In the genomic region with DNA sequence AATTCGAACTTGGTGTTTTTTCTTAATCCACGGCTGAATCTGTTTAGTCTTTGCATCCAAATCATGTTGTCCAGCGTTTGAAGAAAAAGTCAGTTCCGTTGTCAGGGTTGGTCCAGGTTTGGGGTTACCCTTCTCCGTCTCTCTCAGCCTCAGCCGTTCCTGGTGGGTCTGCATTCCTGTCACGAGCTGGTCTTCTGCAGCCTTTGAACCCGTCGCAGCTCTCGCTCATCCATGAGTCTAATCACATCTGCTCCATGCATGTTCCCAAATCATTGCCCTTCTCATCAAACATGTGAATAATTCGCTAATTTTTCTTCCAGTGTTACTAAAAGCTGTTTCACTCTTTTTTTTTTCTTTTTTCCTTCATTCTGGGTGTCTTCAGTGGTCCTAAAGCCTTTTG, we compare ENCODE assay signal across 19 cellular contexts.
"Had no signal": no experiment of that assay in that cellular context is flagged by ENCODE, and none has a peak within 500 bp of the region (broad histone marks: within the 10 kb centered on the region; RNA-seq: fewer than 3 reads in every experiment).

No MANE protein-coding gene starts in this region.

- H3K9me3 ChIP-seq: esophagus squamous epithelium, neutrophil, testis, uterus had no signal

- DNase-seq: activated CD4-positive, alpha-beta T cell treated with anti-CD3 and anti-CD28 coated beads for 4 hours; activated gamma-delta T cell treated with Interleukin-2 at 50 U/mL for 16 hours; activated T-cell treated with anti-CD3 and anti-CD28 coated beads, Interleukin-2, amount 50 U/mL, for 1 hour; esophagus squamous epithelium; foreskin keratinocyte; left cardiac atrium; stimulated activated CD4-positive, alpha-beta T cell treated with anti-CD3 and anti-CD28 coated beads, Interleukin-12 subunit alpha, Interleukin-12 subunit beta, amount 100 ng/mL, for 4 hours; stimulated activated CD4-positive, alpha-beta T cell treated with anti-CD3 and anti-CD28 coated beads, Interleukin-2, amount 100 ng/mL, for 48 hours; stimulated activated naive CD8-positive, alpha-beta T cell treated with anti-CD3 and anti-CD28 coated beads, Interleukin-15, amount 100 ng/mL, for 72 hours; SW 1271; T1000; testis; uterus had no signal

- H3K27ac Mint-ChIP-seq: naive thymus-derived CD8-positive, alpha-beta T cell; progenitor cell of endocrine pancreas had no signal

- H3K9me3 Mint-ChIP-seq: naive thymus-derived CD8-positive, alpha-beta T cell; stimulated activated naive CD8-positive, alpha-beta T cell treated with anti-CD3 and anti-CD28 coated beads, Interleukin-15, amount 100 ng/mL, for 72 hours had no signal

- H3K4me3 ChIP-seq: esophagus squamous epithelium, testis, uterus had no signal

- H3K4me1 ChIP-seq: foreskin keratinocyte, uterus had no signal

- FAIRE-seq: bronchial epithelial cell, endometrium had no signal

- ATAC-seq: foreskin keratinocyte; left cardiac atrium; naive thymus-derived CD8-positive, alpha-beta T cell; sciatic nerve; stimulated activated naive CD8-positive, alpha-beta T cell treated with anti-CD3 and anti-CD28 coated beads, Interleukin-15, amount 100 ng/mL, for 72 hours had no signal

- H3K27ac ChIP-seq: esophagus squamous epithelium, foreskin keratinocyte, neutrophil, testis, uterus had no signal

- H3K27me3 ChIP-seq: testis, uterus had no signal

- H3K36me3 Mint-ChIP-seq: naive thymus-derived CD8-positive, alpha-beta T cell had no signal

- H3K27me3 Mint-ChIP-seq: stimulated activated naive CD8-positive, alpha-beta T cell treated with anti-CD3 and anti-CD28 coated beads, Interleukin-15, amount 100 ng/mL, for 72 hours had no signal

- H3K36me3 ChIP-seq: esophagus squamous epithelium, neutrophil, uterus had no signal

- H3K4me3 Mint-ChIP-seq: naive thymus-derived CD8-positive, alpha-beta T cell; stimulated activated naive CD8-positive, alpha-beta T cell treated with anti-CD3 and anti-CD28 coated beads, Interleukin-15, amount 100 ng/mL, for 72 hours had no signal
